ENCODE assay signal across 12 cellular contexts in genomic region chr6:100446922-100447899, GRCh38. TPM values are rescaled to one million over a fixed set of nuclear protein-coding genes. Genes with fewer than 3 reads are reported as not detected.
DNase-seq lines count a peak whose midpoint lies in the region; ATAC-seq, FAIRE-seq and TF ChIP-seq lines count a peak whose summit lies in the region.
"Had no signal": no experiment of that assay in that cellular context is flagged by ENCODE, and none has a peak within 500 bp of the region (broad histone marks: within the 10 kb centered on the region; RNA-seq: fewer than 3 reads in every experiment).

No MANE protein-coding gene starts in this region.

- no peak overlapping the region for H3K23ac ChIP-seq in mesenchymal stem cell (ENCODE audit: low read length in 2 of 2)

- no peak for ATAC-seq in stimulated activated naive CD8-positive, alpha-beta T cell treated with anti-CD3 and anti-CD28 coated beads, Interleukin-15, Interleukin-2, amounts not matched to agents 100 U/mL and 50 U/mL, for 24 hours
- ATAC-seq in K562 (peak; percentile 29; the same call in 1 of the 3 replicates), GM18505 (IDR thresholded peaks at IDR 0.05; ENCODE audit: unreplicated experiment) (no peak), GM18858 (IDR thresholded peaks at IDR 0.05; ENCODE audit: unreplicated experiment) (no peak), GM18868 (IDR thresholded peaks at IDR 0.05; ENCODE audit: unreplicated experiment) (no peak)

- H3K9me3 ChIP-seq in K562 (replicated peaks; ENCODE audit: control insufficient read depth, insufficient read depth, low read depth, low read length) (no peaks in the 10 kb centered on the region), mesenchymal stem cell (ENCODE audit: control insufficient read depth, low read length) (no peaks in the 10 kb centered on the region)

- H3K9me3 Mint-ChIP-seq in stimulated activated naive CD8-positive, alpha-beta T cell treated with anti-CD3 and anti-CD28 coated beads, Interleukin-15, Interleukin-2, amounts not matched to agents 100 ng/mL and 50 ng/mL, for 24 hours = no peaks in the 10 kb centered on the region

- WGBS in K562 (ENCODE audit: insufficient coverage, low coverage, missing lambda C conversion rate) = 8% methylated on average over 39 of the region's 41 CpGs
- WGBS in mesenchymal stem cell = 4% methylated on average over 38 of the region's 41 CpGs

- H3K4me3 Mint-ChIP-seq in stimulated activated naive CD8-positive, alpha-beta T cell treated with anti-CD3 and anti-CD28 coated beads, Interleukin-15, Interleukin-2, amounts not matched to agents 100 ng/mL and 50 ng/mL, for 24 hours = peak overlapping the region; percentile 12

- BruUV-seq in K562 (replicated peaks; lab: Mats Ljungman, UMichigan) = no TSS peak

- TF ChIP-seq RAD21 in K562 (CRISPR knock-in tag; conservative IDR thresholded peaks at IDR 0.05 in 1 of 2, IDR thresholded peaks at IDR 0.05 in 1 of 2) = no peak

- H4K91ac ChIP-seq in mesenchymal stem cell (ENCODE audit: low read length) = no peak overlapping the region

- peaks cover 0 to 7% of the 10 kb centered on the region in 2 experiments; a peak in 1 of 5 replicates for H3K4me1 ChIP-seq in K562 (replicated peaks in 1 of 2; ENCODE audit: control insufficient read depth in 2 of 2, insufficient read depth in 2 of 2, low read length in 2 of 2)
- H3K4me1 ChIP-seq in mesenchymal stem cell (ENCODE audit: control insufficient read depth, insufficient read depth, low read depth, low read length) = peaks cover 21% of the 10 kb centered on the region

- H3K36me3 ChIP-seq in K562 (ENCODE audit: control insufficient read depth, insufficient read depth, low read length) (no peaks in the 10 kb centered on the region), mesenchymal stem cell (ENCODE audit: control insufficient read depth in 1 of 2, insufficient read depth in 2 of 2, low read depth in 1 of 2, low read length in 2 of 2) (peaks cover 0 to 43% of the 10 kb centered on the region in 2 experiments)

- no peak for TF ChIP-seq EP300 in K562 (IDR thresholded peaks at IDR 0.05; ENCODE audit: low read length)

- POLR2A ChIA-PET in K562 (lab: Yijun Ruan, JAX) = no interaction called here

- no peak overlapping the region for H2BK12ac ChIP-seq in mesenchymal stem cell (ENCODE audit: low read length in 2 of 2)

- H3K4me1 Mint-ChIP-seq in stimulated activated naive CD8-positive, alpha-beta T cell treated with anti-CD3 and anti-CD28 coated beads, Interleukin-15, Interleukin-2, amounts not matched to agents 100 ng/mL and 50 ng/mL, for 24 hours (ENCODE audit: low read depth) = no peaks in the 10 kb centered on the region

- H3K4me3 ChIP-seq in K562 (no peak overlapping the region), mesenchymal stem cell (ENCODE audit: insufficient read depth in 1 of 2, low read depth in 1 of 2, low read length in 2 of 2) (peak overlapping the region in 1 of 2 experiments; percentile 39)

- H3K27ac Mint-ChIP-seq in stimulated activated naive CD8-positive, alpha-beta T cell treated with anti-CD3 and anti-CD28 coated beads, Interleukin-15, Interleukin-2, amounts not matched to agents 100 ng/mL and 50 ng/mL, for 24 hours = no peak overlapping the region

- H3K27ac ChIP-seq in K562 (ENCODE audit: extremely low read depth, low read depth, low read length) (no peak overlapping the region), mesenchymal stem cell (ENCODE audit: low read length, poor library complexity, severe bottlenecking) (no peak overlapping the region)
- H3K27ac ChIP-seq: C4-2B had no signal

- H3K9ac ChIP-seq in K562 (ENCODE audit: insufficient read depth in 1 of 2, low read depth in 2 of 2, low read length in 2 of 2) (no peak overlapping the region), mesenchymal stem cell (ENCODE audit: low read length) (peak overlapping the region; percentile 53)

- H3K36me3 Mint-ChIP-seq in stimulated activated naive CD8-positive, alpha-beta T cell treated with anti-CD3 and anti-CD28 coated beads, Interleukin-15, Interleukin-2, amounts not matched to agents 100 ng/mL and 50 ng/mL, for 24 hours (ENCODE audit: low read depth) = no peaks in the 10 kb centered on the region

- no peak for FAIRE-seq in K562 (lab: Jason Lieb, UNC)

- H3K79me2 ChIP-seq in K562 (ENCODE audit: control insufficient read depth, insufficient read depth, low read length) = no peaks in the 10 kb centered on the region

- H2AFZ ChIP-seq in K562 (ENCODE audit: low read depth, low read length) (no peak overlapping the region), mesenchymal stem cell (ENCODE audit: low read depth, low read length) (no peak overlapping the region)

- H2AK5ac ChIP-seq in mesenchymal stem cell (ENCODE audit: low read length, severe bottlenecking) = no peak overlapping the region

- H4K8ac ChIP-seq in mesenchymal stem cell (ENCODE audit: low read length) = no peak overlapping the region

- no peaks in the 10 kb centered on the region for H3K79me1 ChIP-seq in mesenchymal stem cell (replicated peaks; ENCODE audit: low read length, poor library complexity, severe bottlenecking)

- no peak overlapping the region for H3K4me2 ChIP-seq in K562 (ENCODE audit: insufficient read depth, low read length)
- peak overlapping the region; percentile 75 for H3K4me2 ChIP-seq in mesenchymal stem cell (ENCODE audit: low read length, poor library complexity, severe bottlenecking)

- H2BK15ac ChIP-seq in mesenchymal stem cell (ENCODE audit: low read depth, poor library complexity, severe bottlenecking) = no peak overlapping the region

- intact Hi-C loops in K562 (cut with micrococcal nuclease) = no loop called here

- in situ Hi-C loops in K562 (cut with MboI) = no loop called here

- TF ChIP-seq POLR2A in K562 (conservative IDR thresholded peaks at IDR 0.05) (no peak), GM18505 (IDR thresholded peaks at IDR 0.05; ENCODE audit: borderline replicate concordance, extremely low read depth, insufficient read depth, insufficient read length) (no peak)

- CTCF ChIA-PET in K562 (lab: Yijun Ruan, JAX; ENCODE audit: low intra/inter-chr PET ratio) = no interaction called here

- DNase-seq in stimulated activated naive CD8-positive, alpha-beta T cell treated with anti-CD3 and anti-CD28 coated beads, Interleukin-15, Interleukin-2, amounts not matched to agents 100 U/mL and 50 U/mL, for 24 hours = no peak
- DNase-seq in K562 (ENCODE audit: extremely low read depth in 1 of 4, low spot score in 3 of 4) = no peak
- peak; percentile 32 for DNase-seq in mesenchymal stem cell
- DNase-seq in GM10266 (ENCODE audit: extremely low spot score) = no peak
- DNase-seq: amygdala had no signal

- H2BK5ac ChIP-seq in mesenchymal stem cell (ENCODE audit: low read depth, low read length, poor library complexity, severe bottlenecking) = no peak overlapping the region

- H4K20me1 ChIP-seq in K562 (replicated peaks; ENCODE audit: control insufficient read depth, insufficient read depth, low read length) = no peaks in the 10 kb centered on the region

- H3K18ac ChIP-seq in mesenchymal stem cell (ENCODE audit: low read depth in 1 of 2, low read length in 2 of 2) = no peak overlapping the region

- TF ChIP-seq CTCF in K562 (IDR thresholded peaks at IDR 0.05 in 2 of 3, conservative IDR thresholded peaks at IDR 0.05 in 1 of 3; ENCODE audit: insufficient read depth in 2 of 3, low read depth in 1 of 3, low read length in 3 of 3) (no peak), GM10266 (IDR thresholded peaks at IDR 0.05; ENCODE audit: control insufficient read depth, insufficient read depth, low read depth, missing control alignments) (no peak)

- no peak overlapping the region for H2BK120ac ChIP-seq in mesenchymal stem cell (ENCODE audit: low read depth, low read length)

- H3K14ac ChIP-seq in mesenchymal stem cell (ENCODE audit: low read length in 2 of 2) = no peak overlapping the region

- H3K4ac ChIP-seq in mesenchymal stem cell (ENCODE audit: low read depth in 1 of 2, low read length in 2 of 2) = no peak overlapping the region

- H3K27me3 Mint-ChIP-seq in stimulated activated naive CD8-positive, alpha-beta T cell treated with anti-CD3 and anti-CD28 coated beads, Interleukin-15, Interleukin-2, amounts not matched to agents 100 ng/mL and 50 ng/mL, for 24 hours = peaks cover 6% of the 10 kb centered on the region

- no peaks in the 10 kb centered on the region for H3K9me1 ChIP-seq in K562 (ENCODE audit: control insufficient read depth, insufficient read depth, low read length)

- peaks cover 30 to 35% of the 10 kb centered on the region in 2 experiments for H3K27me3 ChIP-seq in K562 (ENCODE audit: control insufficient read depth in 2 of 2, insufficient read depth in 2 of 2, low read length in 2 of 2)
- H3K27me3 ChIP-seq in mesenchymal stem cell (ENCODE audit: control insufficient read depth in 1 of 2, insufficient read depth in 1 of 2, low read length in 2 of 2) = peaks cover 9 to 60% of the 10 kb centered on the region in 2 experiments

TF ChIP-seq in K562, 482 proteins besides CTCF, POLR2A, EP300 and RAD21:
- no peak for TF ChIP-seq ADNP (tag; IDR thresholded peaks at IDR 0.05)
- TF ChIP-seq DDX20 (tag; IDR thresholded peaks at IDR 0.05; ENCODE audit: low read depth) = no peak
- TF ChIP-seq GTF2E2 (tag; IDR thresholded peaks at IDR 0.05) = no peak
- TF ChIP-seq TEAD2 (tag; IDR thresholded peaks at IDR 0.05) = no peak
- TF ChIP-seq HDAC2 (IDR thresholded peaks at IDR 0.05) = no peak

RNA-seq across cellular contexts. Expression of gene SIM1, which starts 17.5 kb away (rescaled TPM):
- total RNA-seq in K562 (2011; cell fraction: chromatin; rRNA removed; ENCODE audit: low replicate concordance) = not detected in 2 replicates
- not detected in 2 replicates for total RNA-seq in K562 (2011; cell fraction: nucleolus; rRNA removed)
- total RNA-seq in K562 (2011; cell fraction: nucleoplasm; rRNA removed) = not detected in 2 replicates
- total RNA-seq in K562 (2014; rRNA removed) (not detected in 2 replicates), K562 (2014; rRNA removed; fragmentation: Illumina TruSeq; extraction: Trizol) (not detected in 2 replicates), K562 (2015; rRNA removed; fragmentation: Illumina TruSeq; extraction: Trizol) (not detected in 2 replicates), K562 (2021) (not detected in 2 replicates)
- polyA plus RNA-seq in K562 (2011; rRNA removed) (not detected in 2 replicates), K562 (2014; fragmentation: Illumina TruSeq; extraction: Trizol) (not detected in 2 replicates), K562 (2014; fragmentation: Nextera tagmentation; extraction: Ambion mirVana) (not detected), K562 (2014; rRNA removed) (not detected in 2 replicates)
- polyA plus RNA-seq in K562 (2011; cell fraction: cytosol; rRNA removed) = not detected in 2 replicates
- not detected in 2 replicates for polyA plus RNA-seq in K562 (2011; cell fraction: nucleus; rRNA removed)
- not detected in 2 replicates for polyA plus RNA-seq in K562 (2012)
- not detected in 2 replicates for polyA minus RNA-seq in K562 (2011; rRNA and poly(A)+ RNA removed)
- polyA minus RNA-seq in K562 (2011; cell fraction: cytosol; rRNA and poly(A)+ RNA removed) = not detected in 2 replicates
- polyA minus RNA-seq in K562 (2011; cell fraction: nucleus; rRNA and poly(A)+ RNA removed) = not detected in 2 replicates
- polyA plus RNA-seq in mesenchymal stem cell (2013, experiment 1 of 2) = not detected
- not detected for polyA plus RNA-seq in mesenchymal stem cell (2013, experiment 2 of 2)
- total RNA-seq: MCF 10A, OCI-LY7 had no signal
